8 cellular contexts compared by ENCODE assay signal in genomic region chr6:52233975-52234823, GRCh38. TPM values are rescaled to one million over a fixed set of nuclear protein-coding genes. Genes with fewer than 3 reads are reported as not detected.
A peak's percentile ranks its signal among the peaks of the same experiment; 100 is the strongest.
DNase-seq lines count a peak whose midpoint lies in the region; ATAC-seq and TF ChIP-seq lines count a peak whose summit lies in the region.

No MANE protein-coding gene starts in this region.

- no peaks in the 10 kb centered on the region for H3K36me3 Mint-ChIP-seq in Caco-2 (ENCODE audit: insufficient read depth, unreplicated experiment)
- no peaks in the 10 kb centered on the region for H3K36me3 Mint-ChIP-seq in activated naive CD8-positive, alpha-beta T cell treated with anti-CD3 and anti-CD28 coated beads, Interleukin-2, amount 10 ng/mL, durations not matched to agents 7 days and 5 days
- no peaks in the 10 kb centered on the region for H3K36me3 Mint-ChIP-seq in CD8-positive, alpha-beta memory T cell

- TF ChIP-seq CTCF in Caco-2 (IDR thresholded peaks at IDR 0.05; ENCODE audit: insufficient read depth in 1 of 2, low read depth in 1 of 2, low read length in 1 of 2, severe bottlenecking in 1 of 2, unreplicated experiment in 1 of 2) (peak; percentile 59 to 80), uterus (IDR thresholded peaks at IDR 0.05) (peak in 2 of 4 experiments; percentile 27 to 35)

- no peak for TF ChIP-seq POLR2A in uterus (IDR thresholded peaks at IDR 0.05)

- H3K27me3 Mint-ChIP-seq in Caco-2 (ENCODE audit: insufficient read depth, unreplicated experiment): peaks cover 4% of the 10 kb centered on the region
- H3K27me3 Mint-ChIP-seq in activated naive CD8-positive, alpha-beta T cell treated with anti-CD3 and anti-CD28 coated beads, Interleukin-2, amount 10 ng/mL, durations not matched to agents 7 days and 5 days: peaks cover 72% of the 10 kb centered on the region
- peaks cover 27 to 65% of the 10 kb centered on the region in 2 donors for H3K27me3 Mint-ChIP-seq in CD8-positive, alpha-beta memory T cell

- H3K27ac Mint-ChIP-seq in Caco-2 (ENCODE audit: unreplicated experiment): no peak overlapping the region
- H3K27ac Mint-ChIP-seq in activated naive CD8-positive, alpha-beta T cell treated with anti-CD3 and anti-CD28 coated beads, Interleukin-2, amount 10 ng/mL, durations not matched to agents 7 days and 5 days: no peak overlapping the region
- H3K27ac Mint-ChIP-seq in CD8-positive, alpha-beta memory T cell: no peak overlapping the region

- POLR2A ChIA-PET in Caco-2 (lab: Charles Lee): no interaction called here
- POLR2A ChIA-PET in activated naive CD8-positive, alpha-beta T cell treated with anti-CD3 and anti-CD28 coated beads, Interleukin-2, amount 10 ng/mL, durations not matched to agents 7 days and 5 days (lab: Charles Lee): no interaction called here
- POLR2A ChIA-PET in CD8-positive, alpha-beta memory T cell (lab: Charles Lee): no interaction called here

- no peaks in the 10 kb centered on the region for H3K36me3 ChIP-seq in Caco-2 (ENCODE audit: control insufficient read depth, insufficient read depth, low read length)
- H3K36me3 ChIP-seq in uterus: no peaks in the 10 kb centered on the region
- H3K36me3 ChIP-seq in CD8-positive, alpha-beta memory T cell (ENCODE audit: insufficient read depth, low read length): no peaks in the 10 kb centered on the region

- H3K4me1 ChIP-seq in Caco-2 (no peaks in the 10 kb centered on the region), uterus (no peaks in the 10 kb centered on the region)
- H3K4me1 ChIP-seq in CD8-positive, alpha-beta memory T cell (ENCODE audit: insufficient read depth, low read length): no peaks in the 10 kb centered on the region

- no peak overlapping the region for H3K4me3 ChIP-seq in Caco-2 (ENCODE audit: low read depth, low read length)
- no peak overlapping the region for H3K4me3 ChIP-seq in uterus
- H3K4me3 ChIP-seq in CD8-positive, alpha-beta memory T cell (ENCODE audit: low read length): no peak overlapping the region

- H3K9me3 ChIP-seq in Caco-2 (no peaks in the 10 kb centered on the region), uterus (no peaks in the 10 kb centered on the region)
- no peaks in the 10 kb centered on the region for H3K9me3 ChIP-seq in CD8-positive, alpha-beta memory T cell (ENCODE audit: low read length)

- no peaks in the 10 kb centered on the region for H3K4me1 Mint-ChIP-seq in Caco-2 (ENCODE audit: low read depth, unreplicated experiment)
- H3K4me1 Mint-ChIP-seq in activated naive CD8-positive, alpha-beta T cell treated with anti-CD3 and anti-CD28 coated beads, Interleukin-2, amount 10 ng/mL, durations not matched to agents 7 days and 5 days: peaks cover 10% of the 10 kb centered on the region
- H3K4me1 Mint-ChIP-seq in CD8-positive, alpha-beta memory T cell: peaks cover 6 to 15% (median 14%) of the 10 kb centered on the region in 3 donors

- H3K4me3 Mint-ChIP-seq in Caco-2 (ENCODE audit: unreplicated experiment): no peak overlapping the region
- no peak overlapping the region for H3K4me3 Mint-ChIP-seq in activated naive CD8-positive, alpha-beta T cell treated with anti-CD3 and anti-CD28 coated beads, Interleukin-2, amount 10 ng/mL, durations not matched to agents 7 days and 5 days
- no peak overlapping the region for H3K4me3 Mint-ChIP-seq in CD8-positive, alpha-beta memory T cell

- no peaks in the 10 kb centered on the region for H3K9me3 Mint-ChIP-seq in Caco-2 (ENCODE audit: unreplicated experiment)
- H3K9me3 Mint-ChIP-seq in activated naive CD8-positive, alpha-beta T cell treated with anti-CD3 and anti-CD28 coated beads, Interleukin-2, amount 10 ng/mL, durations not matched to agents 7 days and 5 days: no peaks in the 10 kb centered on the region
- no peaks in the 10 kb centered on the region for H3K9me3 Mint-ChIP-seq in CD8-positive, alpha-beta memory T cell

- no peak overlapping the region for H3K27ac ChIP-seq in uterus
- H3K27ac ChIP-seq in CD8-positive, alpha-beta memory T cell (ENCODE audit: low read depth, low read length): no peak overlapping the region

- DNase-seq in Caco-2 (peak; percentile 60 to 63), NCI-H2196 treated with DMSO at 0.1 percent for 48 hours (lab: John Stamatoyannopoulos, UW; ENCODE audit: unreplicated experiment) (peak; percentile 11), kidney tubule cell (ENCODE audit: low spot score) (peak; percentile 88), uterus (no peak)
- no peak for DNase-seq in activated naive CD8-positive, alpha-beta T cell treated with anti-CD3 and anti-CD28 coated beads, Interleukin-2, amount 10 ng/mL, durations not matched to agents 7 days and 5 days
- DNase-seq in CD8-positive, alpha-beta memory T cell: no peak

- intact Hi-C loops in Caco-2 (cut with micrococcal nuclease; ENCODE audit: unreplicated experiment): loop anchor here (1.0 kb wide), 4 partner anchors 29 to 171 kb away; partner anchors contain the start of gene PKHD1
- intact Hi-C loops in uterus (cut with DNase I; ENCODE audit: low total_unique reads): no loop called here

- no TSS peak for BruUV-seq in Caco-2 (replicated peaks; lab: Mats Ljungman, UMichigan)

- H3K27me3 ChIP-seq in Caco-2 (replicated peaks; ENCODE audit: control insufficient read depth, insufficient read depth, low read length) (no peaks in the 10 kb centered on the region), uterus (no peaks in the 10 kb centered on the region)
- peaks cover 26% of the 10 kb centered on the region for H3K27me3 ChIP-seq in CD8-positive, alpha-beta memory T cell (ENCODE audit: insufficient read depth, low read length, poor library complexity, severe bottlenecking)

- CTCF ChIA-PET in Caco-2 (lab: Charles Lee): interaction anchor here (0.5 to 2.1 kb wide), 9 partner anchors 22 to 185 kb away, joined by 3 to 11 read pairs (median 3); no protein-coding TSS in a partner anchor
- CTCF ChIA-PET in CD8-positive, alpha-beta memory T cell (lab: Charles Lee): no interaction called here

- ATAC-seq in GM18508 (IDR thresholded peaks at IDR 0.05; ENCODE audit: insufficient read depth, unreplicated experiment) (peak; percentile 61), HG02885 (IDR thresholded peaks at IDR 0.05; ENCODE audit: poor library complexity, unreplicated experiment) (peak; percentile 91)
- peak; percentile 50 for ATAC-seq in activated naive CD8-positive, alpha-beta T cell treated with anti-CD3 and anti-CD28 coated beads, Interleukin-2, amount 10 ng/mL, durations not matched to agents 7 days and 5 days (ENCODE audit: low read depth)

RNA-seq across cellular contexts. Expression of gene IL17F, which starts 10.1 kb away (rescaled TPM):
- total RNA-seq in Caco-2 (2022): not detected in 2 replicates
- total RNA-seq in activated naive CD8-positive, alpha-beta T cell treated with anti-CD3 and anti-CD28 coated beads, Interleukin-2, amount 10 ng/mL, durations not matched to agents 7 days and 5 days: not detected
- not detected for total RNA-seq in uterus
- 1 to 10 TPM in 1 of 2 experiments, under 1 TPM in 1; 0.84 to 2.3 TPM for total RNA-seq in CD8-positive, alpha-beta memory T cell
- not detected for polyA plus RNA-seq in CD8-positive, alpha-beta memory T cell

RNA-seq across cellular contexts. Expression of gene IL17A, which starts 48.0 kb away (rescaled TPM):
- total RNA-seq in Caco-2 (2022): not detected in 2 replicates
- not detected for total RNA-seq in activated naive CD8-positive, alpha-beta T cell treated with anti-CD3 and anti-CD28 coated beads, Interleukin-2, amount 10 ng/mL, durations not matched to agents 7 days and 5 days
- total RNA-seq in uterus: under 1 TPM in 1 of 4 donors, not detected in 3; 0.40 TPM
- under 1 TPM; 0.51 to 0.63 TPM for total RNA-seq in CD8-positive, alpha-beta memory T cell
- not detected for polyA plus RNA-seq in CD8-positive, alpha-beta memory T cell

RNA-seq across cellular contexts. Expression of gene MCM3, which starts 50.3 kb away (rescaled TPM):
- 151 and 152 TPM in 2 replicates for total RNA-seq in Caco-2 (2022)
- 100 to 1,000 TPM; 180 to 182 TPM for total RNA-seq in activated naive CD8-positive, alpha-beta T cell treated with anti-CD3 and anti-CD28 coated beads, Interleukin-2, amount 10 ng/mL, durations not matched to agents 7 days and 5 days
- total RNA-seq in uterus: 100 to 1,000 TPM in 1 of 4 donors, 10 to 100 TPM in 3; 21.8 to 120 (median 64.7) TPM
- 100 to 1,000 TPM; 262 to 263 TPM for total RNA-seq in CD8-positive, alpha-beta memory T cell
- polyA plus RNA-seq in CD8-positive, alpha-beta memory T cell: 59.0 TPM

Comparison
In these comparisons a context has a peak if more than half of its experiments do, and no peak if none do; other contexts are left out.
1. DNase-seq: peak in Caco-2 (2 of 2), NCI-H2196 treated with DMSO at 0.1 percent for 48 hours (single experiment) and kidney tubule cell (single experiment); none in activated naive CD8-positive, alpha-beta T cell treated with anti-CD3 and anti-CD28 coated beads, Interleukin-2, amount 10 ng/mL, durations not matched to agents 7 days and 5 days (single experiment), uterus (0 of 2) and CD8-positive, alpha-beta memory T cell (0 of 5).
2. Peak in every context shown above with its lines, with median percentiles within 50 percentile points of each other: ATAC-seq.